Comparison of ENCODE assay signal across 1 cellular context in the genomic region with DNA sequence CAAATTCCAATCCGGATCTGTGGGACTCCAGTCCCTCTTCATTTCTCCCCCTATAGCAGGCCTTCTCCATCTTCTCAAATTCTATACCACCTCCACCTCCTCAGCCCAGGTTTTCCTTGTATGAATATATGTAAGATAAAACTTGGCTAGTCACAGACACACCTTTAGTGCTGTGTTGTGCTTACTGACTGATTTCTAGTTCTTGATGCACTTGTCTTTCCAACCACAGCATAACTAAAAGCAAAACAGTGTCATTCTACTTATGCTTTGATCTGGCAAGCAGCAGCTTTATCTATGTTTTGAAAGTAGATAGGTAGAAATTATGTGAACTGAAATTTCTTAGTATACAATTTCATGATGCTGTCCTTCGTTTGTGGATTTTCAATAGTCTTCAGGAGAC.
A peak's percentile ranks its signal among the peaks of the same experiment; 100 is the strongest.
TF ChIP-seq lines count a peak whose summit lies in the region.

No MANE protein-coding gene starts in this region.

TF ChIP-seq in GM12878, 131 proteins besides CTCF, POLR2A, EP300 and RAD21:
- no peak for TF ChIP-seq NR2C2 (IDR thresholded peaks at IDR 0.05; ENCODE audit: borderline replicate concordance, control insufficient read depth, insufficient read length, low read depth)
- TF ChIP-seq, protein P1, sequence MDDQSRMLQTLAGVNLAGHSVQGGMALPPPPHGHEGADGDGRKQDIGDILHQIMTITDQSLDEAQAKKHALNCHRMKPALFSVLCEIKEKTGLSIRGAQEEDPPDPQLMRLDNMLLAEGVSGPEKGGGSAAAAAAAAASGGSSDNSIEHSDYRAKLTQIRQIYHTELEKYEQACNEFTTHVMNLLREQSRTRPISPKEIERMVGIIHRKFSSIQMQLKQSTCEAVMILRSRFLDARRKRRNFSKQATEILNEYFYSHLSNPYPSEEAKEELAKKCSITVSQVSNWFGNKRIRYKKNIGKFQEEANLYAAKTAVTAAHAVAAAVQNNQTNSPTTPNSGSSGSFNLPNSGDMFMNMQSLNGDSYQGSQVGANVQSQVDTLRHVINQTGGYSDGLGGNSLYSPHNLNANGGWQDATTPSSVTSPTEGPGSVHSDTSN (IDR thresholded peaks at IDR 0.05; ENCODE audit: insufficient replicate concordance, low read depth, low read length) = no peak
- TF ChIP-seq RUNX3 (IDR thresholded peaks at IDR 0.05; ENCODE audit: low read length) = peak; percentile 17; the same call in 1 of the 2 replicates
- no peak for TF ChIP-seq HDAC6 (IDR thresholded peaks at IDR 0.05; ENCODE audit: unreplicated experiment)
- no peak for TF ChIP-seq BRCA1 (IDR thresholded peaks at IDR 0.05; ENCODE audit: low read depth, low read length)
- TF ChIP-seq POLR2AphosphoS2 (IDR thresholded peaks at IDR 0.05; ENCODE audit: low read depth, low read length) = no peak
